Comparison of ENCODE assay signal across 8 cellular contexts in genomic region chr2:101152195-101153076, GRCh38. TPM values are rescaled to one million over a fixed set of nuclear protein-coding genes. Genes with fewer than 3 reads are reported as not detected.
DNase-seq lines count a peak whose midpoint lies in the region; ATAC-seq and TF ChIP-seq lines count a peak whose summit lies in the region.

No MANE protein-coding gene starts in this region.

- intact Hi-C loops in psoas muscle (cut with DNase I): loop anchor here (2.0 to 5.0 kb wide), 4 partner anchors 40 to 140 kb away; no protein-coding TSS in a partner anchor

- peak; percentile 52 for TF ChIP-seq CTCF in astrocyte of the cerebellum (IDR thresholded peaks at IDR 0.05; ENCODE audit: low read depth, low read length, missing control alignments)
- TF ChIP-seq CTCF in psoas muscle (IDR thresholded peaks at IDR 0.05): peak; percentile 79

- DNase-seq in DMS153 (lab: John Stamatoyannopoulos, UW): peak; percentile 60
- DNase-seq in NOMO-1 treated with DMSO at 0.1 percent for 48 hours (lab: John Stamatoyannopoulos, UW; ENCODE audit: unreplicated experiment): peak; percentile 87
- DNase-seq in astrocyte of the cerebellum (ENCODE audit: low read depth): no peak
- peak; percentile 50 for DNase-seq in hepatic stellate cell (ENCODE audit: low spot score)
- DNase-seq in psoas muscle: peak; percentile 34 to 68

- no peaks in the 10 kb centered on the region for H3K9me3 ChIP-seq in psoas muscle

- no peaks in the 10 kb centered on the region for H3K36me3 ChIP-seq in psoas muscle (ENCODE audit: insufficient read depth in 1 of 2, low read depth in 1 of 2)

- WGBS in psoas muscle, 3 donors: 8 to 17% (median 11%) methylated on average over 21 of the region's 21 CpGs

- no peaks in the 10 kb centered on the region for H3K27me3 ChIP-seq in psoas muscle (ENCODE audit: insufficient read depth in 3 of 3, low read length in 2 of 3)

- peak overlapping the region; percentile 57 for H3K4me3 ChIP-seq in astrocyte of the cerebellum (ENCODE audit: low read depth, low read length)
- H3K4me3 ChIP-seq in psoas muscle: peak overlapping the region; percentile 88

- in situ Hi-C loops in astrocyte of the cerebellum (cut with HindIII; ENCODE audit: low sequenced_read_pairs): no loop called here

- ATAC-seq in GM19395 (IDR thresholded peaks at IDR 0.05; ENCODE audit: unreplicated experiment): peak; percentile 74
- peak; percentile 51 for ATAC-seq in HG03565 (IDR thresholded peaks at IDR 0.05; ENCODE audit: unreplicated experiment)
- peak; percentile 67 to 76 (median 75) for ATAC-seq in psoas muscle
- no peak for ATAC-seq in HG02970 (IDR thresholded peaks at IDR 0.05; ENCODE audit: low FRiP score, unreplicated experiment)

- peak overlapping the region; percentile 89 for H3K27ac ChIP-seq in psoas muscle

- H3K4me1 ChIP-seq in psoas muscle: peaks cover 49% of the 10 kb centered on the region

RNA-seq across cellular contexts. Expression of gene TBC1D8, which starts 1.3 kb away (rescaled TPM):
- 100 to 1,000 TPM in 1 of 4 donors, 10 to 100 TPM in 2, 1 to 10 TPM in 1; 8.7 to 163 (median 57.0) TPM for total RNA-seq in psoas muscle
- 10 to 100 TPM; 11.3 to 64.5 (median 50.4) TPM for polyA plus RNA-seq in psoas muscle
